In the genomic region with DNA sequence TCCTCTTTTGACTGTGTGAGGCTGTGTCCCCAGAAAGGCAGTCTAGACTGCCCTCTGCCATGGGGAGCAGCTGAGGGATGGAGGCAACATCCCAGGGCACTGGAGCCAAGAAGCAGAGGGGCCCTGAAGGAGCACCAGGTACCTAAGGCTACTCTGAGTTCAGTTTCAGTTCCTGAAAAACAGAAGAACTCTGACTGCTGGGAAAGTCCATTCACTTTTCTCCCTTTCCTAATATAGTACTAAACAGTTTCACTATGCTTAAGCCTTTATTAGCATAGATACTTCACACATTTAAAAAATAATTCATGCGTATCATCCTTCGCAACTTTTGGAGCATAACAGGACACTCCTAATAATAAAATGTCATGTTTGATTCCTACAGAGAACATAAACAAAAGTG, we compare ENCODE assay signal across 10 cellular contexts.
DNase-seq lines count a peak whose midpoint lies in the region; ATAC-seq lines count a peak whose summit lies in the region.
"Had no signal": no experiment of that assay in that cellular context is flagged by ENCODE, and none has a peak within 500 bp of the region (broad histone marks: within the 10 kb centered on the region; RNA-seq: fewer than 3 reads in every experiment).

No MANE protein-coding gene starts in this region.

- ATAC-seq in GM19328 (IDR thresholded peaks at IDR 0.05; ENCODE audit: unreplicated experiment) (peak; percentile 78), HG02852 (IDR thresholded peaks at IDR 0.05; ENCODE audit: unreplicated experiment) (peak; percentile 89), HG03575 (IDR thresholded peaks at IDR 0.05; ENCODE audit: extremely low read depth, insufficient number of reproducible peaks, low FRiP score, unreplicated experiment) (peak; percentile 86)
- ATAC-seq: psoas muscle had no signal

- DNase-seq in CD1c-positive myeloid dendritic cell (ENCODE audit: extremely low spot score): peak; percentile 25
- no peak for DNase-seq in NCI-H345 treated with DMSO at 0.1 percent for 48 hours (lab: John Stamatoyannopoulos, UW; ENCODE audit: unreplicated experiment)
- no peak for DNase-seq in NCI-H1092 (lab: John Stamatoyannopoulos, UW)
- DNase-seq in NCI-H748 (lab: John Stamatoyannopoulos, UW; ENCODE audit: unreplicated experiment): no peak
- no peak for DNase-seq in activated CD8-positive, alpha-beta memory T cell treated with anti-CD3 and anti-CD28 coated beads, Interleukin-2, amount 50 U/mL, for 48 hours
- DNase-seq: psoas muscle, uterus had no signal
